ENCODE assay signal across 18 cellular contexts in genomic region chr12:60191271-60191670, GRCh38.
A peak's percentile ranks its signal among the peaks of the same experiment; 100 is the strongest.
DNase-seq lines count a peak whose midpoint lies in the region; ATAC-seq and TF ChIP-seq lines count a peak whose summit lies in the region.
"Had no signal": no experiment of that assay in that cellular context is flagged by ENCODE, and none has a peak within 500 bp of the region (broad histone marks: within the 10 kb centered on the region; RNA-seq: fewer than 3 reads in every experiment).

No MANE protein-coding gene starts in this region.

- H2BK5ac ChIP-seq in IMR-90 (ENCODE audit: low read depth, low read length, poor library complexity, severe bottlenecking) (peak overlapping the region; percentile 72), mesenchymal stem cell (ENCODE audit: low read depth, low read length, poor library complexity, severe bottlenecking) (no peak overlapping the region)

- H3K4ac ChIP-seq in IMR-90 (ENCODE audit: low read depth, low read length) (peak overlapping the region; percentile 8; the same call in 1 of the 2 replicates), mesenchymal stem cell (ENCODE audit: low read depth in 1 of 2, low read length in 2 of 2) (no peak overlapping the region)

- no peaks in the 10 kb centered on the region for H3K79me1 ChIP-seq in IMR-90 (ENCODE audit: low read depth in 1 of 2, low read length in 2 of 2)
- H3K79me1 ChIP-seq in mesenchymal stem cell (replicated peaks; ENCODE audit: low read length, poor library complexity, severe bottlenecking): no peaks in the 10 kb centered on the region

- TF ChIP-seq RAD21 in IMR-90 (IDR thresholded peaks at IDR 0.05; ENCODE audit: low read length): no peak

- no peak overlapping the region for H2BK12ac ChIP-seq in mesenchymal stem cell (ENCODE audit: low read length in 2 of 2)

- H4K20me1 ChIP-seq in GM23248 (ENCODE audit: insufficient read depth) (no peaks in the 10 kb centered on the region), IMR-90 (ENCODE audit: insufficient read depth, low read length) (no peaks in the 10 kb centered on the region)
- H4K20me1 ChIP-seq: BLaER1 treated with 17β-estradiol and CSF1 and Interleukin-3, amounts not matched to agents 10 nM and 100 nM had no signal

- H2BK15ac ChIP-seq in IMR-90 (ENCODE audit: low read depth, low read length): 0 out of 3 replicates have a peak overlapping the region, but pooled peaks have one; percentile 58
- no peak overlapping the region for H2BK15ac ChIP-seq in mesenchymal stem cell (ENCODE audit: low read depth, poor library complexity, severe bottlenecking)

- H3K4me3 ChIP-seq in ACC112 (ENCODE audit: low read depth, low read length) (no peak overlapping the region), GM23248 (peak overlapping the region; percentile 23; the same call in 1 of the 2 replicates), IMR-90 (ENCODE audit: insufficient read depth, low read depth, low read length) (no peak overlapping the region), mesenchymal stem cell (ENCODE audit: insufficient read depth in 1 of 2, low read depth in 1 of 2, low read length in 2 of 2) (no peak overlapping the region), brain microvascular endothelial cell (ENCODE audit: low read depth, low read length) (no peak overlapping the region)
- H3K4me3 ChIP-seq: BLaER1 treated with 17β-estradiol and CSF1 and Interleukin-3, amounts not matched to agents 10 nM and 100 nM had no signal

- peak overlapping the region; percentile 70 for H4K91ac ChIP-seq in IMR-90 (ENCODE audit: insufficient read depth, low read depth, low read length)
- H4K91ac ChIP-seq in mesenchymal stem cell (ENCODE audit: low read length): no peak overlapping the region

- no TSS peak for BruUV-seq in IMR-90 (replicated peaks; lab: Mats Ljungman, UMichigan)

- in situ Hi-C loops in GM23248 (cut with MboI) (no loop called here), IMR-90 (cut with MboI; ENCODE audit: low sequenced_read_pairs) (no loop called here), brain microvascular endothelial cell (cut with HindIII; ENCODE audit: low pct_ligation_motif_present, low sequenced_read_pairs) (no loop called here)

- dilution Hi-C loops in IMR-90 (cut with HindIII; ENCODE audit: low sequenced_read_pairs, unreplicated experiment): no loop called here

- intact Hi-C loops in IMR-90 (cut with micrococcal nuclease): loop anchor here (5.0 kb wide), 1 partner anchor 1179 kb away; no protein-coding TSS in a partner anchor

- H3K23ac ChIP-seq in IMR-90 (ENCODE audit: low read depth, low read length) (0 out of 2 replicates have a peak overlapping the region, but pooled peaks have one; percentile 12), mesenchymal stem cell (ENCODE audit: low read length in 2 of 2) (no peak overlapping the region)

- peak overlapping the region; percentile 77 for H2BK20ac ChIP-seq in IMR-90 (ENCODE audit: low read depth, low read length)

- H2AK5ac ChIP-seq in IMR-90 (ENCODE audit: low read depth, low read length): 0 out of 2 replicates have a peak overlapping the region, but pooled peaks have one; percentile 0
- H2AK5ac ChIP-seq in mesenchymal stem cell (ENCODE audit: low read length, severe bottlenecking): peak overlapping the region; percentile 69

- H3K14ac ChIP-seq in IMR-90 (replicated peaks; ENCODE audit: low read depth, low read length) (no peak overlapping the region; the same call in 1 of the 2 replicates), mesenchymal stem cell (ENCODE audit: low read length in 2 of 2) (no peak overlapping the region)

- H3K4me2 ChIP-seq in GM23248 (ENCODE audit: unreplicated experiment) (peak overlapping the region; percentile 63), IMR-90 (ENCODE audit: low read depth, low read length) (no peak overlapping the region), mesenchymal stem cell (ENCODE audit: low read length, poor library complexity, severe bottlenecking) (no peak overlapping the region)
- H3K4me2 ChIP-seq: BLaER1 treated with 17β-estradiol and CSF1 and Interleukin-3, amounts not matched to agents 10 nM and 100 nM had no signal

- no peak for TF ChIP-seq POLR2A in IMR-90 (IDR thresholded peaks at IDR 0.05; ENCODE audit: low read depth, low read length)

- no peak for TF ChIP-seq CTCF in IMR-90 (conservative IDR thresholded peaks at IDR 0.05; ENCODE audit: low read depth, low read length)
- TF ChIP-seq CTCF in brain microvascular endothelial cell (IDR thresholded peaks at IDR 0.05; ENCODE audit: low read depth, low read length, missing control alignments): no peak

- ATAC-seq in IMR-90 (ENCODE audit: low read depth) (no peak), HG02571 (IDR thresholded peaks at IDR 0.05; ENCODE audit: unreplicated experiment) (no peak)
- ATAC-seq: CD8-positive, alpha-beta T cell had no signal

- H4K8ac ChIP-seq in IMR-90 (ENCODE audit: low read depth in 2 of 2, low read length in 2 of 2) (peak overlapping the region in 1 of 2 experiments; percentile 28; a peak in 2 of 4 replicates), mesenchymal stem cell (ENCODE audit: low read length) (no peak overlapping the region)

- no peak overlapping the region for H3K56ac ChIP-seq in IMR-90 (ENCODE audit: extremely low read depth, insufficient read depth, low read length)

- WGBS in GM23248 (ENCODE audit: low coverage in 1 of 2, low lambda C conversion rate in 2 of 2, missing lambda C conversion rate in 2 of 2), 2 experiments: 97 to 100% methylated on average over 1 of the region's 1 CpG
- no CpG with 5 or more reads among the region's 1 CpG for WGBS in IMR-90 (ENCODE audit: extremely low coverage in 2 of 2, insufficient read length in 1 of 2), 2 experiments
- 60% methylated on average over 1 of the region's 1 CpG for whole genome bisulfite sequencing in mesenchymal stem cell

- peaks cover 24% of the 10 kb centered on the region for H3F3A ChIP-seq in GM23248 (ENCODE audit: insufficient read depth)

- H3K36me3 ChIP-seq in ACC112 (ENCODE audit: insufficient read depth, low read length) (no peaks in the 10 kb centered on the region), GM23248 (ENCODE audit: low read depth) (no peaks in the 10 kb centered on the region), IMR-90 (ENCODE audit: control insufficient read depth, insufficient read depth, low read length) (no peaks in the 10 kb centered on the region), mesenchymal stem cell (ENCODE audit: control insufficient read depth in 1 of 2, insufficient read depth in 2 of 2, low read depth in 1 of 2, low read length in 2 of 2) (no peaks in the 10 kb centered on the region), brain microvascular endothelial cell (replicated peaks) (no peaks in the 10 kb centered on the region)
- H3K36me3 ChIP-seq: BLaER1 treated with 17β-estradiol and CSF1 and Interleukin-3, amounts not matched to agents 10 nM and 100 nM had no signal

- H3K27ac ChIP-seq in ACC112 (ENCODE audit: low read depth, low read length): peak overlapping the region; percentile 59
- H3K27ac ChIP-seq in GM23248: peak overlapping the region; percentile 62
- H3K27ac ChIP-seq in IMR-90 (ENCODE audit: insufficient read depth, low read length): no peak overlapping the region
- H3K27ac ChIP-seq in mesenchymal stem cell (ENCODE audit: low read length, poor library complexity, severe bottlenecking): peak overlapping the region; percentile 56
- no peak overlapping the region for H3K27ac ChIP-seq in brain microvascular endothelial cell
- H3K27ac ChIP-seq: BLaER1 treated with 17β-estradiol and CSF1 and Interleukin-3, amounts not matched to agents 10 nM and 100 nM; C4-2B had no signal

- POLR2A ChIA-PET in IMR-90 (lab: Charles Lee; ENCODE audit: unreplicated experiment): no interaction called here

- no peak overlapping the region for H2AK9ac ChIP-seq in IMR-90 (replicated peaks; ENCODE audit: low read depth, low read length, poor library complexity)

- H2AFZ ChIP-seq in ACC112 (ENCODE audit: low read length, unreplicated experiment): no peak overlapping the region
- H2AFZ ChIP-seq in GM23248: peak overlapping the region; percentile 9
- no peak overlapping the region for H2AFZ ChIP-seq in IMR-90 (replicated peaks; ENCODE audit: low read length, poor library complexity)
- no peak overlapping the region for H2AFZ ChIP-seq in mesenchymal stem cell (ENCODE audit: low read depth, low read length)

- no peaks in the 10 kb centered on the region for H3K9me3 ChIP-seq in GM23248 (ENCODE audit: low read depth)
- H3K9me3 ChIP-seq in IMR-90 (ENCODE audit: control insufficient read depth, insufficient read depth, low read length): no peaks in the 10 kb centered on the region
- H3K9me3 ChIP-seq in mesenchymal stem cell (ENCODE audit: control insufficient read depth, low read length): no peaks in the 10 kb centered on the region
- H3K9me3 ChIP-seq: BLaER1 treated with 17β-estradiol and CSF1 and Interleukin-3, amounts not matched to agents 10 nM and 100 nM; Caco-2 had no signal

- DNase-seq in GM23248 (no peak), IMR-90 (no peak), mesenchymal stem cell (no peak), glomerular visceral epithelial cell (ENCODE audit: extremely low spot score) (no peak), brain microvascular endothelial cell (no peak)
- DNase-seq: 8988T; AML-193; Caco-2; Calu3; CD4-positive, alpha-beta T cell; CD8-positive, alpha-beta T cell; DMS 273 treated with DMSO at 0.1 percent for 48 hours; DMS79 treated with DMSO at 0.1 percent for 48 hours; GF-D8 had no signal

- H3K4me1 ChIP-seq in ACC112 (ENCODE audit: control insufficient read depth, insufficient read depth, low read length, unreplicated experiment) (peaks cover 24% of the 10 kb centered on the region), GM23248 (ENCODE audit: insufficient read depth) (peaks cover 24% of the 10 kb centered on the region), IMR-90 (ENCODE audit: control insufficient read depth, insufficient read depth, low read length) (peaks cover 5% of the 10 kb centered on the region; the same call in 1 of the 2 replicates), mesenchymal stem cell (ENCODE audit: control insufficient read depth, insufficient read depth, low read depth, low read length) (no peaks in the 10 kb centered on the region)
- H3K4me1 ChIP-seq: BLaER1 treated with 17β-estradiol and CSF1 and Interleukin-3, amounts not matched to agents 10 nM and 100 nM; Caco-2 had no signal

- peak overlapping the region; percentile 14; the same call in 1 of the 2 replicates for H4K5ac ChIP-seq in IMR-90 (ENCODE audit: low read depth, low read length)

- H3K27me3 ChIP-seq in ACC112 (ENCODE audit: insufficient read depth, low read length) (no peaks in the 10 kb centered on the region), GM23248 (replicated peaks; ENCODE audit: insufficient read depth) (no peaks in the 10 kb centered on the region), IMR-90 (ENCODE audit: control insufficient read depth, insufficient read depth, low read length) (no peaks in the 10 kb centered on the region), mesenchymal stem cell (ENCODE audit: control insufficient read depth in 1 of 2, insufficient read depth in 1 of 2, low read length in 2 of 2) (no peaks in the 10 kb centered on the region), brain microvascular endothelial cell (replicated peaks) (no peaks in the 10 kb centered on the region)
- H3K27me3 ChIP-seq: BLaER1 treated with 17β-estradiol and CSF1 and Interleukin-3, amounts not matched to agents 10 nM and 100 nM had no signal

- H3K18ac ChIP-seq in IMR-90 (ENCODE audit: low read depth, low read length) (peak overlapping the region; percentile 3; the same call in 1 of the 2 replicates), mesenchymal stem cell (ENCODE audit: low read depth in 1 of 2, low read length in 2 of 2) (no peak overlapping the region)

- CTCF ChIA-PET in IMR-90 (lab: Yijun Ruan, JAX): interaction anchor here (1.0 kb wide), 1 partner anchor 49 kb away, joined by 4 read pairs; no protein-coding TSS in a partner anchor

- no peaks in the 10 kb centered on the region; the same call in 1 of the 2 replicates for H3K9me1 ChIP-seq in IMR-90 (ENCODE audit: insufficient read depth, low read length)

- H2BK120ac ChIP-seq in IMR-90 (ENCODE audit: low read depth, low read length) (peak overlapping the region; percentile 60), mesenchymal stem cell (ENCODE audit: low read depth, low read length) (no peak overlapping the region)

- no peak overlapping the region for H3K9ac ChIP-seq in GM23248
- no peak overlapping the region for H3K9ac ChIP-seq in IMR-90 (ENCODE audit: low read depth, low read length)
- no peak overlapping the region for H3K9ac ChIP-seq in mesenchymal stem cell (ENCODE audit: low read length)
- H3K9ac ChIP-seq: BLaER1 treated with 17β-estradiol and CSF1 and Interleukin-3, amounts not matched to agents 10 nM and 100 nM had no signal

- 0 out of 2 replicates have a peak, but pooled peaks cover 4% of the 10 kb centered on the region for H3K9me2 ChIP-seq in GM23248 (ENCODE audit: insufficient read depth)

- no peaks in the 10 kb centered on the region for H3K79me2 ChIP-seq in ACC112 (ENCODE audit: control insufficient read depth, insufficient read depth, low read length, unreplicated experiment)
- H3K79me2 ChIP-seq in GM23248 (ENCODE audit: insufficient read depth): no peaks in the 10 kb centered on the region

Comparison
In these comparisons a context has a peak if more than half of its experiments do, and no peak if none do; other contexts are left out.
1. H3K27ac ChIP-seq: peak in ACC112 (single experiment), GM23248 (single experiment) and mesenchymal stem cell (single experiment); none in IMR-90 (single experiment) and brain microvascular endothelial cell (single experiment).